ENCODE assay signal across 8 cellular contexts in the genomic region with DNA sequence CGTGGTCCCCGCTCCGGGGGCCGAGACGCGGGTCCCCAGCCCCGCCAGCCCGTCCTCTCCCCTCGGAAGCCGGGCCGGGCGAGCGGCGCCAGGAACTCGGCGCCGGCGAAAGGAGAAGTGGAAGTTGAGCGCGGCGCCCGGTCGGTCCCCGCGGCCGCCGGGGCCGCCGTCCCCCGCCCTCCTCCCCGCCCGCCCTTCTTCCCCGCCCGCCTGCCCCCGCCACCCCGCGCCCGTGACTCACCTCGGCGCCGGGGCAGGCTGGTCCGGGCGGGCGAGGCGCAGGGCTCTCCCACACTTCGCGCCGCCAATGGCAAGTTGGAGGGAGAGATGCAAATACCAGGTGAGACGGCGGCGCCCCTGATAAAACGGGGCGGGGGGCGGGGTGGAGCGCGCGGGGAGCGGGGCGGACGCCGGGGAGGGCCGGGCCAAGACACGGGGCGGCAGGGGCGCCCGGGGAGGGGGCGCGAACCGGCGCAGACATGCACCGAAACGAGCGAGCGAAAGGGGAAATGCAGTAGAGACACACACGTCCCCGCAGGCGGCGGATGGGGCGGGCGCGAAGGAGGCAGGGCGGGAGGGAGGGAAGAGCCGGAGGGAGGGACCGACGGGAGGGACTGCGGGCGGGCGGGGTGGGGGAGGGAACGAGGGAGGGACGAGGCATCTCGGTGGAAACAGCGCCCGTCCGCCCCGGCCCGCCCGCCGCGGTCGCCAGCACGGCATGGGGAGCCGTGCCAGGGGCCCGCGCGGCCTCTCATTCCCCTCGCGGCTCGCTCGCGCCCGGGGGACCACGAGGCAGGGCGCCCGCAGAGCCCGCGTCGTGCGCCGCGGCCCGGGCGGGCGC. TPM values are rescaled to one million over a fixed set of nuclear protein-coding genes. Genes with fewer than 3 reads are reported as not detected.
DNase-seq lines count a peak whose midpoint lies in the region; ATAC-seq and TF ChIP-seq lines count a peak whose summit lies in the region.

A gene (minus strand): TSS at position 119 of the 841 bp plus-strand sequence. CDS start 29,167 bp downstream, outside the sequence.

- intact Hi-C loops in heart right ventricle (cut with DNase I) = no loop called here

- H3K4me1 ChIP-seq in RWPE2 (ENCODE audit: insufficient read depth, poor library complexity, severe bottlenecking) = peaks cover 24% of the 10 kb centered on the region
- H3K4me1 ChIP-seq in heart right ventricle = peaks cover 0 to 21% (median 6%) of the 10 kb centered on the region in 9 donors
- no peaks in the 10 kb centered on the region for H3K4me1 ChIP-seq in rectal smooth muscle tissue (ENCODE audit: control insufficient read depth, insufficient read depth, low read length)

- no peaks in the 10 kb centered on the region for H3K9me3 ChIP-seq in RWPE2 (ENCODE audit: severe bottlenecking)
- H3K9me3 ChIP-seq in heart right ventricle = no peaks in the 10 kb centered on the region

- H3K4me3 ChIP-seq in RWPE2 (ENCODE audit: severe bottlenecking) (peak within 1 kb of the TSS; percentile 75), heart right ventricle (peak within 1 kb of the TSS; percentile 43 to 71 (median 64)), rectal smooth muscle tissue (ENCODE audit: low read length) (peak within 1 kb of the TSS; percentile 65)

- CTCF ChIA-PET in activated naive CD4-positive, alpha-beta T cell treated with anti-CD3 and anti-CD28 coated beads, Interleukin-2, amount 10 ng/mL, durations not matched to agents 7 days and 5 days (lab: Charles Lee) = interaction anchor here (0.8 kb wide), 1 partner anchor 31 kb away, joined by 3 read pairs; no protein-coding TSS in a partner anchor

- H3K4me1 Mint-ChIP-seq in activated naive CD4-positive, alpha-beta T cell treated with anti-CD3 and anti-CD28 coated beads, Interleukin-2, amount 10 ng/mL, durations not matched to agents 7 days and 5 days = peaks cover 26% of the 10 kb centered on the region

- peaks cover 18% of the 10 kb centered on the region for H3K27me3 Mint-ChIP-seq in activated naive CD4-positive, alpha-beta T cell treated with anti-CD3 and anti-CD28 coated beads, Interleukin-2, amount 10 ng/mL, durations not matched to agents 7 days and 5 days

- H3K27ac ChIP-seq in 22Rv1 = peak within 1 kb of the TSS; percentile 83
- peak within 1 kb of the TSS; percentile 89 for H3K27ac ChIP-seq in RWPE2 (ENCODE audit: poor library complexity, severe bottlenecking)
- H3K27ac ChIP-seq in heart right ventricle = peak within 1 kb of the TSS; percentile 70 to 97 (median 90)
- H3K27ac ChIP-seq in rectal smooth muscle tissue (ENCODE audit: low read depth, low read length) = peak within 1 kb of the TSS; percentile 64

- in situ Hi-C loops in GM13976 (cut with MboI; ENCODE audit: low sequenced_read_pairs, unreplicated experiment) = no loop called here

- H3K36me3 Mint-ChIP-seq in activated naive CD4-positive, alpha-beta T cell treated with anti-CD3 and anti-CD28 coated beads, Interleukin-2, amount 10 ng/mL, durations not matched to agents 7 days and 5 days = peaks cover 9% of the 10 kb centered on the region

- DNase-seq in GM13976 (ENCODE audit: low spot score) (peak; percentile 79), RWPE2 (ENCODE audit: low spot score) (no peak), heart right ventricle (peak in 1 of 2 donors; percentile 47), cerebellar nuclear complex (lab: John Stamatoyannopoulos, UW) (no peak)
- peak; percentile 70 for DNase-seq in activated naive CD4-positive, alpha-beta T cell treated with anti-CD3 and anti-CD28 coated beads, Interleukin-2, amount 10 ng/mL, durations not matched to agents 7 days and 5 days

- peak within 1 kb of the TSS; percentile 32 for H3K9ac ChIP-seq in rectal smooth muscle tissue (ENCODE audit: low read length)

- WGBS in heart right ventricle, 2 donors = 1% methylated on average over 84 of the region's 123 CpGs; no CpG with 5 or more reads in 1 of the 2 donors

- H3K4me3 Mint-ChIP-seq in activated naive CD4-positive, alpha-beta T cell treated with anti-CD3 and anti-CD28 coated beads, Interleukin-2, amount 10 ng/mL, durations not matched to agents 7 days and 5 days = peak within 1 kb of the TSS; percentile 95

- H3K27ac Mint-ChIP-seq in activated naive CD4-positive, alpha-beta T cell treated with anti-CD3 and anti-CD28 coated beads, Interleukin-2, amount 10 ng/mL, durations not matched to agents 7 days and 5 days = peak within 1 kb of the TSS; percentile 83

- no peaks in the 10 kb centered on the region for H3K36me3 ChIP-seq in RWPE2 (ENCODE audit: low read depth)
- H3K36me3 ChIP-seq in heart right ventricle = no peaks in the 10 kb centered on the region
- H3K36me3 ChIP-seq in rectal smooth muscle tissue (ENCODE audit: control insufficient read depth, insufficient read depth, low read length) = peaks cover 2% of the 10 kb centered on the region

- H3K9me3 Mint-ChIP-seq in activated naive CD4-positive, alpha-beta T cell treated with anti-CD3 and anti-CD28 coated beads, Interleukin-2, amount 10 ng/mL, durations not matched to agents 7 days and 5 days = no peaks in the 10 kb centered on the region

- H3K27me3 ChIP-seq in RWPE2 (ENCODE audit: insufficient read depth, poor library complexity, severe bottlenecking) = no peaks in the 10 kb centered on the region
- no peaks in the 10 kb centered on the region for H3K27me3 ChIP-seq in heart right ventricle
- H3K27me3 ChIP-seq in rectal smooth muscle tissue (ENCODE audit: control insufficient read depth, insufficient read depth, low read length) = peaks cover 2% of the 10 kb centered on the region

- TF ChIP-seq CTCF in 22Rv1 (IDR thresholded peaks at IDR 0.05) (0 out of 2 replicates have a peak, but pooled peaks have one; percentile 4), GM13976 (IDR thresholded peaks at IDR 0.05; ENCODE audit: borderline replicate concordance, control extremely low read depth, extremely low read depth, insufficient read depth, missing control alignments) (no peak), RWPE2 (IDR thresholded peaks at IDR 0.05; ENCODE audit: poor library complexity, severe bottlenecking) (peak; percentile 8), heart right ventricle (IDR thresholded peaks at IDR 0.05) (peak in 1 of 9 donors; percentile 15)

- ATAC-seq in HG03342 (IDR thresholded peaks at IDR 0.05; ENCODE audit: unreplicated experiment) (peak; percentile 30), RWPE2 (ENCODE audit: low read depth) (peak; percentile 55), heart right ventricle (peak in 7 of 8 donors; percentile 31 to 73 (median 55))

RNA-seq across cellular contexts. Expression of the gene that starts here (rescaled TPM):
- 1 to 10 TPM; 1.8 to 8.6 (median 2.7) TPM for total RNA-seq in heart right ventricle
- polyA plus RNA-seq in heart right ventricle = 1 to 10 TPM; 1.8 to 4.1 TPM

Comparison
In these comparisons a context has a peak if more than half of its experiments do, and no peak if none do; other contexts are left out.
1. DNase-seq: peak in GM13976 (single experiment) and activated naive CD4-positive, alpha-beta T cell treated with anti-CD3 and anti-CD28 coated beads, Interleukin-2, amount 10 ng/mL, durations not matched to agents 7 days and 5 days (single experiment); none in RWPE2 (single experiment) and cerebellar nuclear complex (0 of 2).
2. Peak in every context shown above with its lines, with median percentiles within 50 percentile points of each other: H3K27ac ChIP-seq, ATAC-seq and H3K4me3 ChIP-seq.